Comparison of ENCODE assay signal across 21 cellular contexts in genomic region chr12:32467959-32468863, GRCh38.
DNase-seq lines count a peak whose midpoint lies in the region; ATAC-seq, FAIRE-seq and TF ChIP-seq lines count a peak whose summit lies in the region.
"Had no signal": no experiment of that assay in that cellular context is flagged by ENCODE, and none has a peak within 500 bp of the region (broad histone marks: within the 10 kb centered on the region; RNA-seq: fewer than 3 reads in every experiment).

No MANE protein-coding gene starts in this region.

- ATAC-seq in GM21390 (IDR thresholded peaks at IDR 0.05; ENCODE audit: unreplicated experiment) (peak; percentile 63), left colon (peak; percentile 11), HG03521 (IDR thresholded peaks at IDR 0.05; ENCODE audit: unreplicated experiment) (no peak)
- ATAC-seq in activated T-cell treated with anti-CD3 and anti-CD28 coated beads, Interleukin-2, amount 50 U/mL, for 72 hours (replicated peaks in 1 of 2) = no peak
- ATAC-seq: activated naive CD8-positive, alpha-beta T cell treated with anti-CD3 and anti-CD28 coated beads, Interleukin-2, amount 50 U/mL, for 24 hours; HCT116; stimulated activated effector memory CD8-positive, alpha-beta T cell treated with anti-CD3 and anti-CD28 coated beads, Interleukin-12 subunit alpha, Interleukin-12 subunit beta, amount 100 ng/mL, for 72 hours; upper lobe of right lung had no signal

- H3K27me3 ChIP-seq in OCI-LY1 (ENCODE audit: insufficient read depth, low read length) = no peaks in the 10 kb centered on the region
- H3K27me3 ChIP-seq: sigmoid colon, upper lobe of right lung had no signal

- TF ChIP-seq CTCF in GM12865 (IDR thresholded peaks at IDR 0.05; ENCODE audit: insufficient read depth, low read depth, low read length, missing control alignments) = no peak
- TF ChIP-seq CTCF in OCI-LY1 (IDR thresholded peaks at IDR 0.05; ENCODE audit: low read length) = no peak

- H3K9me3 ChIP-seq in OCI-LY1 (ENCODE audit: low read length) = no peaks in the 10 kb centered on the region
- H3K9me3 ChIP-seq: sigmoid colon, upper lobe of right lung had no signal

- H3K4me3 Mint-ChIP-seq in activated T-cell treated with anti-CD3 and anti-CD28 coated beads, Interleukin-2, amount 50 U/mL, for 72 hours = no peak overlapping the region
- H3K4me3 Mint-ChIP-seq: activated naive CD8-positive, alpha-beta T cell treated with anti-CD3 and anti-CD28 coated beads, Interleukin-2, amount 50 U/mL, for 24 hours; stimulated activated effector memory CD8-positive, alpha-beta T cell treated with anti-CD3 and anti-CD28 coated beads, Interleukin-12 subunit alpha, Interleukin-12 subunit beta, amount 100 ng/mL, for 72 hours had no signal

- no peaks in the 10 kb centered on the region for H3K27me3 Mint-ChIP-seq in activated T-cell treated with anti-CD3 and anti-CD28 coated beads, Interleukin-2, amount 50 U/mL, for 72 hours (ENCODE audit: low read depth)
- H3K27me3 Mint-ChIP-seq: activated naive CD8-positive, alpha-beta T cell treated with anti-CD3 and anti-CD28 coated beads, Interleukin-2, amount 50 U/mL, for 24 hours had no signal

- no peaks in the 10 kb centered on the region for H3K9me3 Mint-ChIP-seq in activated T-cell treated with anti-CD3 and anti-CD28 coated beads, Interleukin-2, amount 50 U/mL, for 72 hours
- H3K9me3 Mint-ChIP-seq: activated naive CD8-positive, alpha-beta T cell treated with anti-CD3 and anti-CD28 coated beads, Interleukin-2, amount 50 U/mL, for 24 hours; stimulated activated effector memory CD8-positive, alpha-beta T cell treated with anti-CD3 and anti-CD28 coated beads, Interleukin-12 subunit alpha, Interleukin-12 subunit beta, amount 100 ng/mL, for 72 hours had no signal

- H3K4me1 ChIP-seq in OCI-LY1 (ENCODE audit: insufficient read depth, low read length, severe bottlenecking) = peaks cover 27% of the 10 kb centered on the region
- H3K4me1 ChIP-seq: sigmoid colon, upper lobe of right lung had no signal

- H3F3A ChIP-seq in OCI-LY1 (ENCODE audit: insufficient read depth, low read length) = no peaks in the 10 kb centered on the region

- no peaks in the 10 kb centered on the region for H3K36me3 ChIP-seq in OCI-LY1 (ENCODE audit: insufficient read depth, low read length)
- H3K36me3 ChIP-seq: sigmoid colon, upper lobe of right lung had no signal

- H3K79me2 ChIP-seq in OCI-LY1 (ENCODE audit: insufficient read depth, low read length) = no peaks in the 10 kb centered on the region

- no peak overlapping the region for H2AFZ ChIP-seq in OCI-LY1 (ENCODE audit: low read length)

- peak overlapping the region; percentile 47 for H3K9ac ChIP-seq in OCI-LY1 (ENCODE audit: low read length)

- H3K4me3 ChIP-seq in GM12865 (ENCODE audit: low read depth, low read length) = no peak overlapping the region
- no peak overlapping the region for H3K4me3 ChIP-seq in OCI-LY1 (ENCODE audit: low read depth, low read length, poor library complexity, severe bottlenecking)
- H3K4me3 ChIP-seq: sigmoid colon, upper lobe of right lung had no signal

- no peaks in the 10 kb centered on the region for H3K36me3 Mint-ChIP-seq in activated T-cell treated with anti-CD3 and anti-CD28 coated beads, Interleukin-2, amount 50 U/mL, for 72 hours (ENCODE audit: insufficient read depth in 2 of 2)
- H3K36me3 Mint-ChIP-seq: stimulated activated effector memory CD8-positive, alpha-beta T cell treated with anti-CD3 and anti-CD28 coated beads, Interleukin-12 subunit alpha, Interleukin-12 subunit beta, amount 100 ng/mL, for 72 hours had no signal

- peak; percentile 17 for DNase-seq in GM12865 (ENCODE audit: low read depth)
- no peak for DNase-seq in left colon
- no peak for DNase-seq in urothelium cell line (ENCODE audit: low spot score)
- DNase-seq in foreskin melanocyte = no peak
- DNase-seq in activated T-cell treated with anti-CD3 and anti-CD28 coated beads, Interleukin-2, amount 50 U/mL, for 72 hours = no peak
- DNase-seq: activated CD4-positive, alpha-beta T cell treated with anti-CD3 and anti-CD28 coated beads, Interleukin-2, amount 50 U/mL, for 1 hour; activated naive CD8-positive, alpha-beta T cell treated with anti-CD3 and anti-CD28 coated beads, Interleukin-2, amount 50 U/mL, for 24 hours; activated T-cell treated with anti-CD3 and anti-CD28 coated beads, Interleukin-2, amount 50 U/mL, for 48 hours; caudate nucleus; effector memory CD4-positive, alpha-beta T cell; GF-D8; mesenchymal stem cell; NCI-H524 treated with DMSO at 0.1 percent for 48 hours; sigmoid colon; T-helper 9 cell; upper lobe of right lung had no signal

- no peaks in the 10 kb centered on the region for H3K9me2 ChIP-seq in OCI-LY1 (ENCODE audit: low read depth, low read length)

- peak overlapping the region; percentile 58 for H3K4me2 ChIP-seq in OCI-LY1 (ENCODE audit: low read length)

- no peaks in the 10 kb centered on the region for H3K4me1 Mint-ChIP-seq in activated T-cell treated with anti-CD3 and anti-CD28 coated beads, Interleukin-2, amount 50 U/mL, for 72 hours (ENCODE audit: low read depth)
- H3K4me1 Mint-ChIP-seq: stimulated activated effector memory CD8-positive, alpha-beta T cell treated with anti-CD3 and anti-CD28 coated beads, Interleukin-12 subunit alpha, Interleukin-12 subunit beta, amount 100 ng/mL, for 72 hours had no signal

- no peak for FAIRE-seq in urothelium cell line (lab: Jason Lieb, UNC)

- H3K27ac Mint-ChIP-seq in activated T-cell treated with anti-CD3 and anti-CD28 coated beads, Interleukin-2, amount 50 U/mL, for 72 hours = no peak overlapping the region
- H3K27ac Mint-ChIP-seq: activated naive CD8-positive, alpha-beta T cell treated with anti-CD3 and anti-CD28 coated beads, Interleukin-2, amount 50 U/mL, for 24 hours; stimulated activated effector memory CD8-positive, alpha-beta T cell treated with anti-CD3 and anti-CD28 coated beads, Interleukin-12 subunit alpha, Interleukin-12 subunit beta, amount 100 ng/mL, for 72 hours had no signal

- H4K20me1 ChIP-seq in OCI-LY1 (ENCODE audit: insufficient read depth, low read length) = no peaks in the 10 kb centered on the region

- intact Hi-C loops in left colon (cut with DNase I, micrococcal nuclease) = no loop called here

- H3K27ac ChIP-seq in OCI-LY1 (ENCODE audit: low read depth, low read length, poor library complexity, severe bottlenecking) = peak overlapping the region; percentile 78
- H3K27ac ChIP-seq: sigmoid colon, upper lobe of right lung had no signal

Comparison
In these comparisons a context has a peak if more than half of its experiments do, and no peak if none do; other contexts are left out.
1. ATAC-seq: peak in GM21390 (single experiment) and left colon (single experiment); none in HG03521 (single experiment) and activated T-cell treated with anti-CD3 and anti-CD28 coated beads, Interleukin-2, amount 50 U/mL, for 72 hours (0 of 2).